In the genomic region with DNA sequence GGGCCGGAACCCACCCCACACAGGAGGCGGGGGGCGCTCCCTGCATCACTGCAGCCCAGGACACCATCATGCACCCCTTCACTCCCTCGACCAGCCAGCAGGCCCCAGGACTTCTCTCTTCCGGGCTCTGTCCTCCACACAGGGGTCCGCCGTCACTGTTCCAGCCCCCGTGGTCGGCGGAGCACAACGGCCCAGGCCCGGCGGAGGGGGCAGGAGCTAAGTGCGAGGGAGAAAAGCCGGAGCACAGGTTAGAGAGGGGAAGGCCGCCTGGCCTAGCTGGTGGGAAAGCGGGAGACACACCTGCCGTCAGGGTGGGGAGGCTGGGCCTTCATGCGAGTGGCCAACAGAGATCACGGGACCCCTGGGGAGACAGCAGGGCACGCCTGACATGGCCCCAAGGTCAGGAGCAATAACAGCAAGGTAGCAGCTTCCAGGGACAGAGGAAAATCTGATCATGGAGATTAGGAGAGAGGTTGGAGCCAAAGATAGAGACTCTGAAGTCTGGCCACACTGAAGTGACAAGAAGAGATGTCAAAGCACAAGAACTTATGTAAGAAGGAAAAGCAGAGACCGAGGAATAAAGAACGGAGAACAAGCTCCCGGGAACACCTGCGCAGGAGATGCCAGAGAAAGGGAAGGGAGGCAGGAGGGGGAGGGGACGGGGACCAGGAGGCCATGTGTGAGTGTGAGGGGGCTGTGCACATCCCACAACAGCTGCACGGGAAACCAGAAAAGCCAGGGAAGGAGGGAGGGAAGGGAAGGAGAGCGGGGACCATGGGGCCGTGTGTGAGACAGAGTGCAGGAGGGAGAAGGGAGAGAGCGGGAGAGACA, we compare ENCODE assay signal across 24 cellular contexts.
DNase-seq lines count a peak whose midpoint lies in the region; ATAC-seq and TF ChIP-seq lines count a peak whose summit lies in the region.
"Had no signal": no experiment of that assay in that cellular context is flagged by ENCODE, and none has a peak within 500 bp of the region (broad histone marks: within the 10 kb centered on the region; RNA-seq: fewer than 3 reads in every experiment).

No MANE protein-coding gene starts in this region.

- no peak for TF ChIP-seq POLR2A in esophagus squamous epithelium (IDR thresholded peaks at IDR 0.05)

- H3K36me3 ChIP-seq in WERI-Rb-1, result peaks cover 12% of the 10 kb centered on the region
- H3K36me3 ChIP-seq in esophagus squamous epithelium, result peaks cover 0 to 31% (median 0%) of the 10 kb centered on the region in 3 donors
- H3K36me3 ChIP-seq in Karpas-422 (ENCODE audit: insufficient read depth, low read length), result no peaks in the 10 kb centered on the region
- H3K36me3 ChIP-seq: MG63 had no signal

- DNase-seq in activated naive CD8-positive, alpha-beta T cell treated with anti-CD3 and anti-CD28 coated beads, Interleukin-2, amount 10 ng/mL, durations not matched to agents 7 days and 5 days, result no peak
- no peak for DNase-seq in activated naive CD8-positive, alpha-beta T cell treated with anti-CD3 and anti-CD28 coated beads, Interleukin-2, amount 50 U/mL, for 24 hours
- DNase-seq in WERI-Rb-1 (peak; percentile 75), mesothelial cell of epicardium (ENCODE audit: low spot score in 2 of 2, unreplicated experiment in 2 of 2) (no peak), esophagus squamous epithelium (lab: John Stamatoyannopoulos, UW) (no peak), Karpas-422 (no peak)
- DNase-seq: activated CD4-positive, alpha-beta T cell treated with anti-CD3 and anti-CD28 coated beads, Interleukin-2, amount 50 U/mL, for 4 hours; activated naive CD4-positive, alpha-beta T cell treated with anti-CD3 and anti-CD28 coated beads for 36 hours; activated T-cell treated with anti-CD3 and anti-CD28 coated beads for 4 hours; effector memory CD4-positive, alpha-beta T cell; left colon; mucosa of descending colon; NCI-H1436 treated with DMSO at 0.1 percent for 48 hours; NCI-H774; PC-9; SIG-M5; stimulated activated CD4-positive, alpha-beta T cell treated with anti-CD3 and anti-CD28 coated beads, Interleukin-12 subunit alpha, Interleukin-12 subunit beta, amount 100 ng/mL, for 4 hours; stimulated activated CD8-positive, alpha-beta memory T cell treated with anti-CD3 and anti-CD28 coated beads, Interleukin-4, amount 100 ng/mL, for 48 hours had no signal

- peaks cover 24% of the 10 kb centered on the region for H3K4me1 Mint-ChIP-seq in activated naive CD8-positive, alpha-beta T cell treated with anti-CD3 and anti-CD28 coated beads, Interleukin-2, amount 10 ng/mL, durations not matched to agents 7 days and 5 days
- H3K4me1 Mint-ChIP-seq in activated naive CD8-positive, alpha-beta T cell treated with anti-CD3 and anti-CD28 coated beads, Interleukin-2, amount 50 U/mL, for 24 hours, result peaks cover 25% of the 10 kb centered on the region
- H3K4me1 Mint-ChIP-seq in mesothelial cell of epicardium, result peaks cover 29% of the 10 kb centered on the region

- no peak overlapping the region for H3K4me2 ChIP-seq in Karpas-422 (ENCODE audit: low read depth, low read length, poor library complexity, severe bottlenecking)
- H3K4me2 ChIP-seq: PC-9 had no signal

- H3K36me3 Mint-ChIP-seq in activated naive CD8-positive, alpha-beta T cell treated with anti-CD3 and anti-CD28 coated beads, Interleukin-2, amount 10 ng/mL, durations not matched to agents 7 days and 5 days, result peaks cover 4% of the 10 kb centered on the region
- H3K36me3 Mint-ChIP-seq in activated naive CD8-positive, alpha-beta T cell treated with anti-CD3 and anti-CD28 coated beads, Interleukin-2, amount 50 U/mL, for 24 hours (ENCODE audit: low read depth), result peaks cover 14% of the 10 kb centered on the region
- H3K36me3 Mint-ChIP-seq in mesothelial cell of epicardium, result peaks cover 5% of the 10 kb centered on the region

- WGBS in esophagus squamous epithelium, 2 donors, result 90 to 91% methylated on average over 15 to 26 of the region's 30 CpGs

- H3K9me3 ChIP-seq in WERI-Rb-1 (ENCODE audit: severe bottlenecking), result no peaks in the 10 kb centered on the region
- H3K9me3 ChIP-seq in esophagus squamous epithelium, result no peaks in the 10 kb centered on the region
- no peaks in the 10 kb centered on the region for H3K9me3 ChIP-seq in Karpas-422 (ENCODE audit: low read length)
- H3K9me3 ChIP-seq: esophagus muscularis mucosa, MG63, mucosa of descending colon had no signal

- no peaks in the 10 kb centered on the region for H3K79me2 ChIP-seq in Karpas-422 (ENCODE audit: low read length)

- H4K20me1 ChIP-seq in Karpas-422 (ENCODE audit: insufficient read depth, low read depth, low read length), result no peaks in the 10 kb centered on the region

- TF ChIP-seq CTCF in WERI-Rb-1 (IDR thresholded peaks at IDR 0.05; ENCODE audit: low read depth, low read length) (no peak), mesothelial cell of epicardium (IDR thresholded peaks at IDR 0.05; ENCODE audit: unreplicated experiment) (no peak), esophagus squamous epithelium (IDR thresholded peaks at IDR 0.05) (no peak)

- H3K27ac ChIP-seq in WERI-Rb-1, result peak overlapping the region; percentile 89
- H3K27ac ChIP-seq in esophagus squamous epithelium, result no peak overlapping the region
- H3K27ac ChIP-seq in Karpas-422 (ENCODE audit: low read length), result no peak overlapping the region
- H3K27ac ChIP-seq: esophagus muscularis mucosa, HL-60, PC-9 had no signal

- H3K9ac ChIP-seq in Karpas-422 (ENCODE audit: low read length), result no peak overlapping the region

- no peak for ATAC-seq in activated naive CD8-positive, alpha-beta T cell treated with anti-CD3 and anti-CD28 coated beads, Interleukin-2, amount 10 ng/mL, durations not matched to agents 7 days and 5 days (ENCODE audit: low read depth)
- no peak for ATAC-seq in activated naive CD8-positive, alpha-beta T cell treated with anti-CD3 and anti-CD28 coated beads, Interleukin-2, amount 50 U/mL, for 24 hours
- ATAC-seq in HG03439 (IDR thresholded peaks at IDR 0.05; ENCODE audit: unreplicated experiment) (no peak), HG02973 (IDR thresholded peaks at IDR 0.05; ENCODE audit: unreplicated experiment) (no peak)
- ATAC-seq: left colon, mucosa of descending colon had no signal

- no peak overlapping the region for H3K4me3 Mint-ChIP-seq in activated naive CD8-positive, alpha-beta T cell treated with anti-CD3 and anti-CD28 coated beads, Interleukin-2, amount 10 ng/mL, durations not matched to agents 7 days and 5 days
- H3K4me3 Mint-ChIP-seq in activated naive CD8-positive, alpha-beta T cell treated with anti-CD3 and anti-CD28 coated beads, Interleukin-2, amount 50 U/mL, for 24 hours, result no peak overlapping the region
- H3K4me3 Mint-ChIP-seq in mesothelial cell of epicardium, result no peak overlapping the region
- H3K4me3 Mint-ChIP-seq: activated naive CD4-positive, alpha-beta T cell treated with anti-CD3 and anti-CD28 coated beads for 36 hours; T-helper 1 cell treated with Interleukin-12 subunit alpha and Interleukin-12 subunit beta and Interleukin-4 antibody, amounts not matched to agents 30 μg/mL and 1 μg/mL, for 36 hours had no signal

- peak overlapping the region; percentile 8 for H3K27ac Mint-ChIP-seq in activated naive CD8-positive, alpha-beta T cell treated with anti-CD3 and anti-CD28 coated beads, Interleukin-2, amount 10 ng/mL, durations not matched to agents 7 days and 5 days
- H3K27ac Mint-ChIP-seq in activated naive CD8-positive, alpha-beta T cell treated with anti-CD3 and anti-CD28 coated beads, Interleukin-2, amount 50 U/mL, for 24 hours, result no peak overlapping the region
- peak overlapping the region; percentile 86 for H3K27ac Mint-ChIP-seq in mesothelial cell of epicardium
- H3K27ac Mint-ChIP-seq: activated naive CD4-positive, alpha-beta T cell treated with anti-CD3 and anti-CD28 coated beads for 36 hours; T-helper 1 cell treated with Interleukin-12 subunit alpha and Interleukin-12 subunit beta and Interleukin-4 antibody, amounts not matched to agents 30 μg/mL and 1 μg/mL, for 36 hours had no signal

- POLR2A ChIA-PET in activated naive CD8-positive, alpha-beta T cell treated with anti-CD3 and anti-CD28 coated beads, Interleukin-2, amount 10 ng/mL, durations not matched to agents 7 days and 5 days (lab: Charles Lee), result no interaction called here

- no peaks in the 10 kb centered on the region for H3K9me3 Mint-ChIP-seq in activated naive CD8-positive, alpha-beta T cell treated with anti-CD3 and anti-CD28 coated beads, Interleukin-2, amount 10 ng/mL, durations not matched to agents 7 days and 5 days
- H3K9me3 Mint-ChIP-seq in activated naive CD8-positive, alpha-beta T cell treated with anti-CD3 and anti-CD28 coated beads, Interleukin-2, amount 50 U/mL, for 24 hours, result no peaks in the 10 kb centered on the region
- H3K9me3 Mint-ChIP-seq in mesothelial cell of epicardium, result no peaks in the 10 kb centered on the region
- H3K9me3 Mint-ChIP-seq: activated naive CD4-positive, alpha-beta T cell treated with anti-CD3 and anti-CD28 coated beads for 36 hours; T-helper 1 cell treated with Interleukin-12 subunit alpha and Interleukin-12 subunit beta and Interleukin-4 antibody, amounts not matched to agents 30 μg/mL and 1 μg/mL, for 36 hours had no signal

- H3K27me3 Mint-ChIP-seq in activated naive CD8-positive, alpha-beta T cell treated with anti-CD3 and anti-CD28 coated beads, Interleukin-2, amount 10 ng/mL, durations not matched to agents 7 days and 5 days, result no peaks in the 10 kb centered on the region
- no peaks in the 10 kb centered on the region for H3K27me3 Mint-ChIP-seq in activated naive CD8-positive, alpha-beta T cell treated with anti-CD3 and anti-CD28 coated beads, Interleukin-2, amount 50 U/mL, for 24 hours
- no peaks in the 10 kb centered on the region for H3K27me3 Mint-ChIP-seq in mesothelial cell of epicardium (ENCODE audit: low read depth)

- no peak overlapping the region for H3K4me3 ChIP-seq in WERI-Rb-1 (ENCODE audit: low read depth, low read length)
- H3K4me3 ChIP-seq in esophagus squamous epithelium, result no peak overlapping the region
- no peak overlapping the region for H3K4me3 ChIP-seq in Karpas-422 (ENCODE audit: low read length)
- H3K4me3 ChIP-seq: esophagus muscularis mucosa, MG63, mucosa of descending colon, PC-9 had no signal

- H2AFZ ChIP-seq in Karpas-422 (ENCODE audit: low read length), result no peak overlapping the region
- H2AFZ ChIP-seq: PC-9 had no signal

- H3K27me3 ChIP-seq in WERI-Rb-1 (ENCODE audit: insufficient read depth, low read depth, severe bottlenecking) (no peaks in the 10 kb centered on the region), esophagus squamous epithelium (no peaks in the 10 kb centered on the region), Karpas-422 (ENCODE audit: low read length) (no peaks in the 10 kb centered on the region)
- H3K27me3 ChIP-seq: esophagus muscularis mucosa, MG63 had no signal

- H3K9me2 ChIP-seq in Karpas-422 (replicated peaks; ENCODE audit: insufficient read depth, low read length), result no peaks in the 10 kb centered on the region

- no peaks in the 10 kb centered on the region for H3K4me1 ChIP-seq in esophagus squamous epithelium
- H3K4me1 ChIP-seq in Karpas-422 (ENCODE audit: low read length), result no peaks in the 10 kb centered on the region

- intact Hi-C loops in esophagus squamous epithelium (cut with DNase I), result no loop called here
